Comparison of ENCODE assay signal across 10 cellular contexts in the genomic region with DNA sequence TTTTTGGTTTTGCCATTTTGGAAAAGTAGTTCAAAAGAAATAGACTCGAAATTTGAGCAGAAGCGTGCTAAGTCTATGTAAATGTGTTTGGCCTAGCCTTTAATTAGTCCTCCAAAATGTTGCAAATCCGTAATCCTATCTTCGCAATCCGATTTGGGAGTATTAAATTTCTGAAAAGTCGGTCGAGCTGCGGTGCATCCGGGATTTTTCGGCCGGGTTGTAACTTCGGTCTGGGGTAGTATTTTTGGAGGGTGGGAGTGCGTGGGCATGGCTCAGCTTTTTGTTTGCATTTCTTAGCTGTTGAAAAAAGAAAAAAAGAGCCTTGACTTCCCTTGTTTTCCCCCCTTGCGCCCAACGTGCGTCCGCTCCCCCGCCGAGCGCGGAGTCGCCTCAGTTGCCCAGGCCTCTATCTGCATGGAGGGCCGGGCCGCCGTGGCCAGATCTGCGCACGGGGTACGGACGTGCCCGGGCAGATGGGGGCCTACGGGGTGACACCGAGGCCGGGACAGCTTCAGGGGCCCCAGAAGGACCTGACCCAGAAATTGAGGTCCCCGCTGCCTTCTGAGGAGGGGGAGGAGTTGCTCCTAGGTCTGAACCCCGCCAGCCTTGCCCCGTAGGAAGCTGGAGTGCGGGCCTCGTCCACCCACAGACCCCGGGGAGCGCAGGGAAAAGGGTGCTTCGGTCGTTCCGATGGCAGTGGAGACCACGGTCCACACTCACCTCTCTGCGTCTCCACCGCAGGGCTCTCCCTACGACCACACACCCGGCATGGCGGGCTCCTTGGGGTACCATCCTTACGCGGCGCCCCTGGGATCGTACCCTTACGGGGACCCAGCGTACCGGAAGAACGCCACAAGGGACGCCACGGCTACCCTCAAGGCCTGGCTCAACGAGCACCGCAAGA. TPM values are rescaled to one million over a fixed set of nuclear protein-coding genes. Genes with fewer than 3 reads are reported as not detected.
DNase-seq lines count a peak whose midpoint lies in the region; ATAC-seq, FAIRE-seq and TF ChIP-seq lines count a peak whose summit lies in the region.
"Had no signal": no experiment of that assay in that cellular context is flagged by ENCODE, and none has a peak within 500 bp of the region (broad histone marks: within the 10 kb centered on the region; RNA-seq: fewer than 3 reads in every experiment).

No MANE protein-coding gene starts in this region.

- DNase-seq in GM12892 (ENCODE audit: insufficient read length), result peak; percentile 6
- no peak for DNase-seq in OCI-LY7 (ENCODE audit: low spot score)
- DNase-seq in psoas muscle, result peak in 1 of 2 donors; percentile 61
- no peak for DNase-seq in NCI-H2227 (lab: John Stamatoyannopoulos, UW; ENCODE audit: unreplicated experiment)
- no peak for DNase-seq in central memory CD4-positive, alpha-beta T cell
- DNase-seq in midbrain (lab: John Stamatoyannopoulos, UW), result no peak
- DNase-seq in NCI-H526 treated with DMSO at 0.1 percent for 48 hours (lab: John Stamatoyannopoulos, UW), result no peak
- DNase-seq: activated CD4-positive, alpha-beta T cell treated with anti-CD3 and anti-CD28 coated beads, Interleukin-2, amount 50 U/mL, for 1 hour had no signal

- H3K4me1 ChIP-seq in OCI-LY7 (ENCODE audit: insufficient read depth, low read length, poor library complexity, severe bottlenecking) (peaks cover 9% of the 10 kb centered on the region), esophagus (ENCODE audit: control insufficient read depth in 2 of 2, insufficient read depth in 2 of 2, low read length in 1 of 2) (peaks cover 0 to 1% of the 10 kb centered on the region in 2 donors), psoas muscle (peaks cover 3% of the 10 kb centered on the region)

- no peak for ATAC-seq in psoas muscle

- WGBS in esophagus, 2 donors, result 9 to 12% methylated on average over 61 of the region's 61 CpGs
- WGBS in psoas muscle, 3 donors, result 9 to 16% (median 11%) methylated on average over 58 to 61 of the region's 61 CpGs

- intact Hi-C loops in OCI-LY7 (cut with micrococcal nuclease; ENCODE audit: unreplicated experiment), result no loop called here
- intact Hi-C loops in psoas muscle (cut with DNase I), result loop anchor here (1.0 to 10.0 kb wide), 7 partner anchors 8 to 1157 kb away; partner anchors contain the start of gene IRX3 (in 1 of the 2)

- H3K9me2 ChIP-seq in OCI-LY7 (ENCODE audit: insufficient read depth, low read length), result no peaks in the 10 kb centered on the region

- H3K79me2 ChIP-seq in OCI-LY7 (ENCODE audit: insufficient read depth, low read depth, low read length), result peaks cover 17% of the 10 kb centered on the region

- FAIRE-seq in GM12892 (lab: Jason Lieb, UNC), result no peak

- peaks cover 3% of the 10 kb centered on the region; the same call in 1 of the 2 replicates for H4K20me1 ChIP-seq in OCI-LY7 (ENCODE audit: insufficient read depth, low read length)

- H3K36me3 ChIP-seq in OCI-LY7 (ENCODE audit: insufficient read depth, low read length), result peaks cover 4% of the 10 kb centered on the region; the same call in 1 of the 2 replicates
- peaks cover 0 to 5% of the 10 kb centered on the region in 2 donors for H3K36me3 ChIP-seq in esophagus (ENCODE audit: control insufficient read depth in 2 of 2, insufficient read depth in 2 of 2, low read length in 1 of 2)
- H3K36me3 ChIP-seq in psoas muscle (ENCODE audit: insufficient read depth in 1 of 2, low read depth in 1 of 2), result no peaks in the 10 kb centered on the region
- H3K36me3 ChIP-seq: neutrophil had no signal

- no TSS peak for BruUV-seq in OCI-LY7 (replicated peaks; lab: Mats Ljungman, UMichigan)

- H3K9me3 ChIP-seq in OCI-LY7 (ENCODE audit: low read length) (no peaks in the 10 kb centered on the region), esophagus (ENCODE audit: control insufficient read depth in 2 of 2, insufficient read depth in 1 of 2, low read depth in 1 of 2, low read length in 1 of 2) (peaks cover 0 to 2% of the 10 kb centered on the region in 2 donors), psoas muscle (no peaks in the 10 kb centered on the region)
- H3K9me3 ChIP-seq: neutrophil had no signal

- no peak for TF ChIP-seq POLR2A in GM12892 (IDR thresholded peaks at IDR 0.05; ENCODE audit: low read depth, low read length)

- peak overlapping the region; percentile 79 for H3K4me2 ChIP-seq in OCI-LY7 (ENCODE audit: low read length)

- peak overlapping the region; percentile 91 for H3K4me3 ChIP-seq in OCI-LY7 (ENCODE audit: low read depth, low read length, poor library complexity, severe bottlenecking)
- peak overlapping the region; percentile 88 to 97 for H3K4me3 ChIP-seq in esophagus (ENCODE audit: low read depth in 1 of 2, low read length in 2 of 2)
- peak overlapping the region; percentile 89 for H3K4me3 ChIP-seq in psoas muscle

- TF ChIP-seq CTCF in OCI-LY7 (conservative IDR thresholded peaks at IDR 0.05; ENCODE audit: low read length) (no peak), psoas muscle (IDR thresholded peaks at IDR 0.05) (no peak)

- H3K27me3 ChIP-seq in esophagus (ENCODE audit: control insufficient read depth in 1 of 2, insufficient read depth in 2 of 2, low read length in 2 of 2) (peaks cover 0 to 12% of the 10 kb centered on the region in 2 donors), psoas muscle (ENCODE audit: insufficient read depth in 3 of 3, low read length in 2 of 3) (peaks cover 0 to 41% (median 3%) of the 10 kb centered on the region in 3 donors)

- H3K27ac ChIP-seq in OCI-LY7 (ENCODE audit: low read depth, low read length, poor library complexity, severe bottlenecking) (no peak overlapping the region), esophagus (ENCODE audit: low read depth in 2 of 2, low read length in 1 of 2) (peak overlapping the region; percentile 93 to 95), psoas muscle (peak overlapping the region; percentile 97)
- H3K27ac ChIP-seq: neutrophil had no signal

- CTCF ChIA-PET in OCI-LY7 (lab: Charles Lee; ENCODE audit: unreplicated experiment), result interaction anchor here (0.6 kb wide), 1 partner anchor 289 kb away, joined by 3 read pairs; no protein-coding TSS in a partner anchor

- no peak overlapping the region for H2AFZ ChIP-seq in OCI-LY7 (ENCODE audit: low read length)

- POLR2A ChIA-PET in OCI-LY7 (lab: Charles Lee), result interaction anchor here (1.0 to 1.5 kb wide), 2 partner anchors 15 to 38 kb away, joined by 3 to 5 read pairs; no protein-coding TSS in a partner anchor

RNA-seq across cellular contexts. Expression of gene IRX5, which starts 1.3 kb away (rescaled TPM):
- polyA plus RNA-seq in GM12892 (2012; ENCODE audit: missing spikeins), result not detected
- 5.9 and 7.7 TPM in 2 replicates for total RNA-seq in OCI-LY7 (2014; rRNA removed; shearing (Covaris generic))
- total RNA-seq in OCI-LY7 (2022) (5.0 and 5.1 TPM in 2 replicates), psoas muscle (1 to 10 TPM in 3 of 4 donors, under 1 TPM in 1; 0.56 to 6.8 (median 3.7) TPM)
- polyA plus RNA-seq in esophagus (10 to 100 TPM in 1 of 2 donors, 1 to 10 TPM in 1; 8.9 to 19.6 TPM), psoas muscle (10 to 100 TPM in 2 of 3 donors, 1 to 10 TPM in 1; 1.0 to 13.0 (median 11.5) TPM)
